Comparison of ENCODE assay signal across 8 cellular contexts in genomic region chr3:77197408-77197807, GRCh38.
"Had no signal": no experiment of that assay in that cellular context is flagged by ENCODE, and none has a peak within 500 bp of the region (broad histone marks: within the 10 kb centered on the region; RNA-seq: fewer than 3 reads in every experiment).

No MANE protein-coding gene starts in this region.

- FAIRE-seq: G401.6, GM12878, GM12891, GM12892, GM18507, GM19239 had no signal

- DNase-seq: GDM1, GF-D8 had no signal

- ATAC-seq: GM12878 had no signal

- H3K4me3 ChIP-seq: GM12878 had no signal
